In the genomic region with DNA sequence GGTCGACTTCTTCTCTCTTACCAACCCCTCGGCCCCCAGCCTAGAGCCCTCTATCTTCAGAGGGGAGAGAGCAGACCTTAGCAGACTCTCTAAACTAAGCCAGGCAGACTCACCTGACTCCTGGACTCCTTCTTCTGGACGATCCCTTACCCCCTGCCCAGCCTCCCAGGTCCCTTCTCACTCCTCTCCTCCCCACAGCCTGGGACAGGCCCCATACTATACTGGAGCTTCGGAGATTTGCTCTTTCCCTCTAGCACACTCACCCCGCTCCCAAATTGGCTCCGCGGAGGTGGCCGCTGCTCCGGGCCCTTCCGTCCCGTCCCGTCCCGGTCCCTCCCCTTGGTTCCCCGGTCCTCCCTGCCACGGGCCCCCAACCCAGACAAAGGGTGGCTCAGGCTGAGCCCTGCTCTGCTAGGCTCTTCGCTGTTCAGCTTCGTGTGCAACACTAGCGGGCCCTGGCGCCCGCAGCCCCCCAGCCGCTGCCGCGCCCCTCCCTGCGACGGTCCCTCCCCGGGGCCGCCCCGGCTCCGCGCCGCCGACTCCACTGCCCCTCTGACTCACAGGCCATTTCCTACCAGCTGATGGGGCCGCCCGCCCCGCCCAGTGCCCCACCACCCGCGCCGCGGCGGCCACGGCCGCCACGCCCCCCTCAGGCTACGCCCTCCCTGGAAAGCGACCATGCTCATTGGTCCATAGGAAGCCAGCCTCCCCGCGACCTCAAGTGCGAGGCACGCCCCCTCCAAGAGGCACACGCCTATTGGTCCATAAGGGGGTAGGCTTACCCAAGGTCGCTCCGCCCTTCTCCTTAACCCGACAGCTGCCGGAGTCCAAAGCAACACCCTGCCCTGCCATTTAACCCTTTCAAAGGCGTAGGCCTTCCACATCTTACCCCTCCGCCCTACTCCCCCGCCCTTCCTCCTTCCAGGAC, we compare ENCODE assay signal across 7 cellular contexts. TPM values are rescaled to one million over a fixed set of nuclear protein-coding genes. Genes with fewer than 3 reads are reported as not detected.
A peak's percentile ranks its signal among the peaks of the same experiment; 100 is the strongest.
DNase-seq lines count a peak whose midpoint lies in the region; ATAC-seq and TF ChIP-seq lines count a peak whose summit lies in the region.

No MANE protein-coding gene starts in this region.

- no peak for TF ChIP-seq CTCF in brain microvascular endothelial cell (IDR thresholded peaks at IDR 0.05; ENCODE audit: low read depth, low read length, missing control alignments)
- no peak for TF ChIP-seq CTCF in gastrocnemius medialis (IDR thresholded peaks at IDR 0.05 in 4 of 5, conservative IDR thresholded peaks at IDR 0.05 in 1 of 5)

- DNase-seq in NCI-H2107 treated with DMSO at 0.1 percent for 48 hours (lab: John Stamatoyannopoulos, UW; ENCODE audit: unreplicated experiment) (peak; percentile 77), UCSD-AML1 (lab: John Stamatoyannopoulos, UW; ENCODE audit: unreplicated experiment) (peak; percentile 97), brain microvascular endothelial cell (peak; percentile 99), gastrocnemius medialis (peak; percentile 98 to 99)

- intact Hi-C loops in gastrocnemius medialis (cut with DNase I; ENCODE audit: low total_unique reads): loop anchor here (1.0 to 10.0 kb wide), 4 partner anchors 119 to 704 kb away; a partner anchor contains a TSS

- peak overlapping the region; percentile 78 for H3K4me3 ChIP-seq in brain microvascular endothelial cell (ENCODE audit: low read depth, low read length)
- peak overlapping the region; percentile 70 for H3K4me3 ChIP-seq in iPS-11a (ENCODE audit: low read depth, low read length)
- peak overlapping the region; percentile 75 to 91 (median 86) for H3K4me3 ChIP-seq in gastrocnemius medialis

- peak; percentile 95 for TF ChIP-seq POLR2A in gastrocnemius medialis (IDR thresholded peaks at IDR 0.05)

- H3K27me3 ChIP-seq in brain microvascular endothelial cell (replicated peaks) (no peaks in the 10 kb centered on the region), gastrocnemius medialis (no peaks in the 10 kb centered on the region)

- ATAC-seq in GM18519 (IDR thresholded peaks at IDR 0.05; ENCODE audit: low FRiP score, unreplicated experiment): peak; percentile 61
- ATAC-seq in HG03066 (IDR thresholded peaks at IDR 0.05; ENCODE audit: low read depth, unreplicated experiment): peak; percentile 56
- peak; percentile 80 to 83 for ATAC-seq in gastrocnemius medialis

- in situ Hi-C loops in brain microvascular endothelial cell (cut with HindIII; ENCODE audit: low pct_ligation_motif_present, low sequenced_read_pairs): no loop called here
- in situ Hi-C loops in gastrocnemius medialis (cut with MboI; ENCODE audit: low sequenced_read_pairs in 4 of 4): loop anchor here in 2 of 4 donors (10.0 to 25.0 kb wide), 2 partner anchors 444 to 451 kb away; a partner anchor contains a TSS

- H3K36me3 ChIP-seq in brain microvascular endothelial cell (replicated peaks): peaks cover 18% of the 10 kb centered on the region
- peaks cover 0 to 23% of the 10 kb centered on the region in 2 donors for H3K36me3 ChIP-seq in gastrocnemius medialis

- H3K9me3 ChIP-seq in gastrocnemius medialis: no peaks in the 10 kb centered on the region

- H3K27ac ChIP-seq in brain microvascular endothelial cell (peak overlapping the region; percentile 96), gastrocnemius medialis (peak overlapping the region; percentile 91 to 96 (median 94))

- peaks cover 26 to 38% of the 10 kb centered on the region in 2 donors for H3K4me1 ChIP-seq in gastrocnemius medialis

RNA-seq across cellular contexts. Expression of a gene that starts 4.4 kb away (rescaled TPM):
- total RNA-seq in gastrocnemius medialis: 10 to 100 TPM; 13.0 to 28.9 (median 24.2) TPM

RNA-seq across cellular contexts. Expression of a gene that starts 8.3 kb away (rescaled TPM):
- 100 to 1,000 TPM; 117 to 168 (median 158) TPM for total RNA-seq in gastrocnemius medialis

RNA-seq across cellular contexts. Expression of a gene that starts 14.9 kb away (rescaled TPM):
- total RNA-seq in gastrocnemius medialis: 10 to 100 TPM in 1 of 4 donors, 1 to 10 TPM in 3; 6.6 to 12.3 (median 7.3) TPM

RNA-seq across cellular contexts. Expression of a gene that starts 31.5 kb away (rescaled TPM):
- total RNA-seq in gastrocnemius medialis: 10 to 100 TPM in 1 of 4 donors, 1 to 10 TPM in 3; 1.8 to 15.7 (median 3.4) TPM

RNA-seq across cellular contexts. Expression of a gene that starts 38.8 kb away (rescaled TPM):
- 100 to 1,000 TPM; 265 to 354 (median 342) TPM for total RNA-seq in gastrocnemius medialis

Comparison
In these comparisons a context has a peak if more than half of its experiments do, and no peak if none do; other contexts are left out.
1. Peak in every context shown above with its lines: DNase-seq, ATAC-seq, H3K4me3 ChIP-seq and H3K27ac ChIP-seq.